Comparison of ENCODE assay signal across 3 cellular contexts in the genomic region with DNA sequence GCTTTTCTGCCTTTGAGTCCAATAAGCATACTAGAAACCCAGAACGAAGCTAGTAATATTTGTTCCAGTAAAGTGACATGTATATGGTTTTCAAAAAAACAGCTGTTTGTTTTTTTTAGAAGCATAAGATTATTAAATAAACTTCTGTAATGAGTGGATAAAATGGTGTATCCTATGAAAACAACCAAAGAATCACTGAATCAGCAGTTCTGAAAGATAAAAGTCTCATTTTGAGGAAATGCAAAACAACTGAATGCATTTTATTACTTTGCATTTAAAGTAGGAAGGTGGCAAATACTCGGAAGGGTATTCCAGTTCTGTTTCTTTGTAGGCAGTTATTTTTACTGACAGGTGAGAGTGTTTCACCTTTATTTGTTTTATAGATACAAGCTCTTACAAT.
TF ChIP-seq lines count a peak whose summit lies in the region.

No MANE protein-coding gene starts in this region.

TF ChIP-seq in A549, 52 proteins besides CTCF, POLR2A, EP300 and RAD21:
- peak; percentile 73 for TF ChIP-seq MAFK (IDR thresholded peaks at IDR 0.05; ENCODE audit: partially characterized antibody)
- no peak for TF ChIP-seq ZC3H11A (IDR thresholded peaks at IDR 0.05)

TF ChIP-seq in IMR-90, 13 proteins besides CTCF, POLR2A, EP300 and RAD21:
- no peak for TF ChIP-seq NFE2L2 (IDR thresholded peaks at IDR 0.05; ENCODE audit: low read depth, low read length)
- no peak for TF ChIP-seq RFX5 (IDR thresholded peaks at IDR 0.05; ENCODE audit: low read depth, low read length)
- TF ChIP-seq, protein P1, sequence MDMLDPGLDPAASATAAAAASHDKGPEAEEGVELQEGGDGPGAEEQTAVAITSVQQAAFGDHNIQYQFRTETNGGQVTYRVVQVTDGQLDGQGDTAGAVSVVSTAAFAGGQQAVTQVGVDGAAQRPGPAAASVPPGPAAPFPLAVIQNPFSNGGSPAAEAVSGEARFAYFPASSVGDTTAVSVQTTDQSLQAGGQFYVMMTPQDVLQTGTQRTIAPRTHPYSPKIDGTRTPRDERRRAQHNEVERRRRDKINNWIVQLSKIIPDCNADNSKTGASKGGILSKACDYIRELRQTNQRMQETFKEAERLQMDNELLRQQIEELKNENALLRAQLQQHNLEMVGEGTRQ (IDR thresholded peaks at IDR 0.05; ENCODE audit: low read depth, low read length), result no peak
- no peak for TF ChIP-seq CHD1 (IDR thresholded peaks at IDR 0.05; ENCODE audit: low read depth, low read length)
- peak; percentile 82 for TF ChIP-seq MAFK (IDR thresholded peaks at IDR 0.05; ENCODE audit: low read depth, low read length)
TF ChIP-seq in IMR-90: peak in this region for 1.

TF ChIP-seq in H1, 55 proteins besides CTCF, POLR2A, EP300 and RAD21:
- TF ChIP-seq MAFK (IDR thresholded peaks at IDR 0.05; ENCODE audit: low read depth, low read length) (peak; percentile 16; the same call in 1 of the 2 replicates), CHD7 (IDR thresholded peaks at IDR 0.05; ENCODE audit: insufficient replicate concordance, low read length) (no peak), TCF12 (IDR thresholded peaks at IDR 0.05; ENCODE audit: low read depth, low read length) (no peak)
